Comparison of ENCODE assay signal across 20 cellular contexts in genomic region chr14:81561084-81561775, GRCh38. TPM values are rescaled to one million over a fixed set of nuclear protein-coding genes. Genes with fewer than 3 reads are reported as not detected.
DNase-seq lines count a peak whose midpoint lies in the region; ATAC-seq and TF ChIP-seq lines count a peak whose summit lies in the region.
"Had no signal": no experiment of that assay in that cellular context is flagged by ENCODE, and none has a peak within 500 bp of the region (broad histone marks: within the 10 kb centered on the region; RNA-seq: fewer than 3 reads in every experiment).

No MANE protein-coding gene starts in this region.

- H3K27me3 Mint-ChIP-seq in neural progenitor cell (ENCODE audit: insufficient read depth, low read depth) = no peaks in the 10 kb centered on the region
- H3K27me3 Mint-ChIP-seq in activated CD4-positive, alpha-beta T cell treated with anti-CD3 and anti-CD28 coated beads, Interleukin-2, amount 10 ng/mL, durations not matched to agents 24 days and 14 days = no peaks in the 10 kb centered on the region

- TF ChIP-seq CTCF in choroid plexus epithelial cell (conservative IDR thresholded peaks at IDR 0.05; ENCODE audit: low read depth, low read length) (no peak), neural progenitor cell (IDR thresholded peaks at IDR 0.05) (no peak)

- H3K4me1 Mint-ChIP-seq in neural progenitor cell = peaks cover 10% of the 10 kb centered on the region
- no peaks in the 10 kb centered on the region for H3K4me1 Mint-ChIP-seq in activated CD4-positive, alpha-beta T cell treated with anti-CD3 and anti-CD28 coated beads, Interleukin-2, amount 10 ng/mL, durations not matched to agents 24 days and 14 days

- peak overlapping the region; percentile 55 for H2AFZ ChIP-seq in neural progenitor cell (replicated peaks)
- no peak overlapping the region for H2AFZ ChIP-seq in GM23248
- H2AFZ ChIP-seq: PC-9 had no signal

- no peak overlapping the region for H3K27ac Mint-ChIP-seq in neural progenitor cell
- H3K27ac Mint-ChIP-seq in activated CD4-positive, alpha-beta T cell treated with anti-CD3 and anti-CD28 coated beads, Interleukin-2, amount 10 ng/mL, durations not matched to agents 24 days and 14 days = no peak overlapping the region

- H3K4me1 ChIP-seq in HUES64 (ENCODE audit: insufficient read depth, low read length) (peaks cover 23% of the 10 kb centered on the region), neural progenitor cell (peaks cover 11% of the 10 kb centered on the region), GM23248 (ENCODE audit: insufficient read depth) (no peaks in the 10 kb centered on the region)
- H3K4me1 ChIP-seq: SJCRH30 had no signal

- no peaks in the 10 kb centered on the region for H4K20me1 ChIP-seq in neural progenitor cell (ENCODE audit: low read depth)
- no peaks in the 10 kb centered on the region for H4K20me1 ChIP-seq in GM23248 (ENCODE audit: insufficient read depth)

- 37% methylated on average over 10 of the region's 10 CpGs for WGBS in HUES64
- 33 to 38% methylated on average over 10 of the region's 10 CpGs for WGBS in GM23248 (ENCODE audit: low coverage in 1 of 2, low lambda C conversion rate in 2 of 2, missing lambda C conversion rate in 2 of 2), 2 experiments

- H3K9me3 ChIP-seq in HUES64 (ENCODE audit: insufficient read depth, low read depth, low read length) (no peaks in the 10 kb centered on the region), neural progenitor cell (ENCODE audit: low read depth) (no peaks in the 10 kb centered on the region), GM23248 (ENCODE audit: low read depth) (no peaks in the 10 kb centered on the region)
- H3K9me3 ChIP-seq: SJCRH30 had no signal

- H3F3A ChIP-seq in neural progenitor cell (ENCODE audit: low read depth) (no peaks in the 10 kb centered on the region), GM23248 (ENCODE audit: insufficient read depth) (no peaks in the 10 kb centered on the region)

- H3K9ac ChIP-seq in HUES64 (ENCODE audit: low read depth, low read length) = no peak overlapping the region
- H3K9ac ChIP-seq in neural progenitor cell = no peak overlapping the region
- H3K9ac ChIP-seq in GM23248 = no peak overlapping the region

- peak overlapping the region; percentile 9; the same call in 1 of the 2 replicates for H3K27ac ChIP-seq in HUES64 (ENCODE audit: low read depth, low read length)
- no peak overlapping the region for H3K27ac ChIP-seq in neural progenitor cell
- H3K27ac ChIP-seq in GM23248 = no peak overlapping the region
- H3K27ac ChIP-seq: PC-9, SJCRH30 had no signal

- H3K36me3 ChIP-seq in HUES64 (ENCODE audit: insufficient read depth, low read length) (no peaks in the 10 kb centered on the region), neural progenitor cell (no peaks in the 10 kb centered on the region), GM23248 (ENCODE audit: low read depth) (no peaks in the 10 kb centered on the region)
- H3K36me3 ChIP-seq: SJCRH30 had no signal

- intact Hi-C loops in activated CD4-positive, alpha-beta T cell treated with anti-CD3 and anti-CD28 coated beads, Interleukin-2, amount 10 ng/mL, durations not matched to agents 24 days and 14 days (cut with micrococcal nuclease) = no loop called here

- DNase-seq in choroid plexus epithelial cell (ENCODE audit: low read depth) (peak; percentile 14), iPS DF 19.7 (ENCODE audit: low read depth, low spot score) (peak; percentile 78), neural progenitor cell (ENCODE audit: low spot score) (no peak), GM23248 (no peak)
- DNase-seq in activated CD4-positive, alpha-beta T cell treated with anti-CD3 and anti-CD28 coated beads, Interleukin-2, amount 10 ng/mL, durations not matched to agents 24 days and 14 days = no peak
- no peak for DNase-seq in stimulated activated naive CD4-positive, alpha-beta T cell (lab: John Stamatoyannopoulos, UW)
- DNase-seq: AML-193, DMS79 treated with DMSO at 0.1 percent for 48 hours, KG1, NCI-H1105 treated with DMSO at 0.1 percent for 48 hours, NCI-H1694 treated with DMSO at 0.1 percent for 48 hours, NCI-H2107, NCI-H2227 treated with DMSO at 0.1 percent for 48 hours, NCI-H524, NCI-H82, PC-9, SJCRH30 had no signal

- H3K79me2 ChIP-seq in neural progenitor cell (ENCODE audit: low read depth) (no peaks in the 10 kb centered on the region), GM23248 (ENCODE audit: insufficient read depth) (no peaks in the 10 kb centered on the region)

- no peaks in the 10 kb centered on the region for H3K36me3 Mint-ChIP-seq in neural progenitor cell
- no peaks in the 10 kb centered on the region for H3K36me3 Mint-ChIP-seq in activated CD4-positive, alpha-beta T cell treated with anti-CD3 and anti-CD28 coated beads, Interleukin-2, amount 10 ng/mL, durations not matched to agents 24 days and 14 days (ENCODE audit: low read depth)
- H3K36me3 Mint-ChIP-seq: CD14-positive monocyte had no signal

- no peaks in the 10 kb centered on the region for H3K9me2 ChIP-seq in GM23248 (ENCODE audit: insufficient read depth)

- H3K9me3 Mint-ChIP-seq in neural progenitor cell = no peaks in the 10 kb centered on the region
- H3K9me3 Mint-ChIP-seq in activated CD4-positive, alpha-beta T cell treated with anti-CD3 and anti-CD28 coated beads, Interleukin-2, amount 10 ng/mL, durations not matched to agents 24 days and 14 days = peaks cover 3% of the 10 kb centered on the region

- no peak for ATAC-seq in HG03135 (IDR thresholded peaks at IDR 0.05; ENCODE audit: unreplicated experiment)

- H3K27me3 ChIP-seq in HUES64 (ENCODE audit: insufficient read depth, low read length) = peaks cover 5% of the 10 kb centered on the region
- no peaks in the 10 kb centered on the region for H3K27me3 ChIP-seq in neural progenitor cell
- no peaks in the 10 kb centered on the region for H3K27me3 ChIP-seq in GM23248 (replicated peaks; ENCODE audit: insufficient read depth)
- H3K27me3 ChIP-seq: SJCRH30 had no signal

- H3K4me3 Mint-ChIP-seq in neural progenitor cell = no peak overlapping the region
- H3K4me3 Mint-ChIP-seq in activated CD4-positive, alpha-beta T cell treated with anti-CD3 and anti-CD28 coated beads, Interleukin-2, amount 10 ng/mL, durations not matched to agents 24 days and 14 days = no peak overlapping the region
- H3K4me3 Mint-ChIP-seq: CD14-positive monocyte had no signal

- in situ Hi-C loops in GM23248 (cut with MboI) = no loop called here

- H3K4me2 ChIP-seq in neural progenitor cell (no peak overlapping the region), GM23248 (ENCODE audit: unreplicated experiment) (no peak overlapping the region)
- H3K4me2 ChIP-seq: PC-9 had no signal

- H3K4me3 ChIP-seq in HUES64 (ENCODE audit: low read length) (no peak overlapping the region), choroid plexus epithelial cell (ENCODE audit: low read depth, low read length) (no peak overlapping the region), neural progenitor cell (no peak overlapping the region), GM23248 (no peak overlapping the region)
- H3K4me3 ChIP-seq: PC-9, SJCRH30 had no signal

RNA-seq across cellular contexts. Expression of gene SEL1L, which starts 27.6 kb away (rescaled TPM):
- 10.6 TPM for polyA plus RNA-seq in HUES64 (2013, experiment 1 of 2)
- 14.1 TPM for polyA plus RNA-seq in HUES64 (2013, experiment 2 of 2)
- total RNA-seq in neural progenitor cell (ENCODE audit: low replicate concordance) = 21.0 and 28.0 TPM in 2 replicates
- total RNA-seq in activated CD4-positive, alpha-beta T cell treated with anti-CD3 and anti-CD28 coated beads, Interleukin-2, amount 10 ng/mL, durations not matched to agents 24 days and 14 days = 57.4 and 58.8 TPM in 2 replicates
- 69.2 TPM in 2 replicates for total RNA-seq in GM23248 (2014; rRNA removed; shearing (Covaris generic))
- 47.8 and 49.4 TPM in 2 replicates for polyA plus RNA-seq in GM23248 (2016; fragmentation: Nextera tagmentation; extraction: Ambion mirVana)

Comparison
In these comparisons a context has a peak if more than half of its experiments do, and no peak if none do; other contexts are left out.
1. DNase-seq: peak in choroid plexus epithelial cell (single experiment) and iPS DF 19.7 (single experiment); none in neural progenitor cell (single experiment), activated CD4-positive, alpha-beta T cell treated with anti-CD3 and anti-CD28 coated beads, Interleukin-2, amount 10 ng/mL, durations not matched to agents 24 days and 14 days (single experiment), GM23248 (single experiment) and stimulated activated naive CD4-positive, alpha-beta T cell (0 of 6).